In the genomic region with DNA sequence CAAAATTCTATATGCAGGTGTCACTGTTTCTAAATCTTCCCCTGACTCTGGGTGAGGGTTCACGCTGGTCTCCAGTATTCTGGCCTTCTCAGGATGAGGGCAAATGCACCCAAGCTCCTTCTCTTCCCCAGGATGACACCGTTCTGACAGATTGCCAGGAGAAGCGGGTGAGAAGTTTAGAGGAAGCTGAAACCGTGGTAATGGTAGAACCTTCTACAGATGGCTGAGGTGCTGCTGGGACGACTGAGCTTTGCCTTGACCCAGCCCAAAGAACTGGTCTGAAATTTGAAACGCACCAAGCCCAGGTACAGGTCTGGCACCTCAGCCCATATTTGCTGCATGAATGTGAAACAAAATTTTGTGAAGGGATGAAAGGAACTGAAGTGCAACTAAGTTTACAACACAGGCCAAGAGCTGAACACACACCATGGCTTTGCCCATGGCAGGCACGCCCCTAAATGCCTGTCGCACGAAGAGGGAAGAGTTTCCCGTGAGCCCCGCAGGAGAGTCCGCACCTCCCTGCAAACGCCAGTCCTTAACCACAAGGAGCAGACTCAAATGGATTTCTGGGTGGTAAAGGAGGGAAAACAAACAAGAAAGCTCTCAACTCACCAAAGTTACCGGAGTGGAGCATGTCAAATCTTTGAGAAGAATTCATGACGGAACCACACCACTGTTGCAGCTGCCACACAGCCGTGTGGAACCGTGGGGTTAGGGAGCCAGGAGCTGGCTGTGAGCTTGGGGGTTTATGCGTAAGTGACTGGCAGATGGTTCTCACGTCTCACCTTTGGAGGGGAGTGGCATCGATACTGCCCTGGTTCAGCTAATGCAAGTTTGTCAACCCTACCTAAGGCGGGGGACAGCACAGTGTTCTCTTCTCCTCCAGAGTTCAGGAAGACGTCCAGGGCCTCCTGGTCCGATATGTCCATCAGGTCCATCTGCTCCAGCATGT, we compare ENCODE assay signal across 1 cellular context.
TF ChIP-seq lines count a peak whose summit lies in the region.

No MANE protein-coding gene starts in this region.

TF ChIP-seq in GM12878, 131 proteins besides CTCF, POLR2A, EP300 and RAD21 (continued from another document):
- TF ChIP-seq, protein P1, sequence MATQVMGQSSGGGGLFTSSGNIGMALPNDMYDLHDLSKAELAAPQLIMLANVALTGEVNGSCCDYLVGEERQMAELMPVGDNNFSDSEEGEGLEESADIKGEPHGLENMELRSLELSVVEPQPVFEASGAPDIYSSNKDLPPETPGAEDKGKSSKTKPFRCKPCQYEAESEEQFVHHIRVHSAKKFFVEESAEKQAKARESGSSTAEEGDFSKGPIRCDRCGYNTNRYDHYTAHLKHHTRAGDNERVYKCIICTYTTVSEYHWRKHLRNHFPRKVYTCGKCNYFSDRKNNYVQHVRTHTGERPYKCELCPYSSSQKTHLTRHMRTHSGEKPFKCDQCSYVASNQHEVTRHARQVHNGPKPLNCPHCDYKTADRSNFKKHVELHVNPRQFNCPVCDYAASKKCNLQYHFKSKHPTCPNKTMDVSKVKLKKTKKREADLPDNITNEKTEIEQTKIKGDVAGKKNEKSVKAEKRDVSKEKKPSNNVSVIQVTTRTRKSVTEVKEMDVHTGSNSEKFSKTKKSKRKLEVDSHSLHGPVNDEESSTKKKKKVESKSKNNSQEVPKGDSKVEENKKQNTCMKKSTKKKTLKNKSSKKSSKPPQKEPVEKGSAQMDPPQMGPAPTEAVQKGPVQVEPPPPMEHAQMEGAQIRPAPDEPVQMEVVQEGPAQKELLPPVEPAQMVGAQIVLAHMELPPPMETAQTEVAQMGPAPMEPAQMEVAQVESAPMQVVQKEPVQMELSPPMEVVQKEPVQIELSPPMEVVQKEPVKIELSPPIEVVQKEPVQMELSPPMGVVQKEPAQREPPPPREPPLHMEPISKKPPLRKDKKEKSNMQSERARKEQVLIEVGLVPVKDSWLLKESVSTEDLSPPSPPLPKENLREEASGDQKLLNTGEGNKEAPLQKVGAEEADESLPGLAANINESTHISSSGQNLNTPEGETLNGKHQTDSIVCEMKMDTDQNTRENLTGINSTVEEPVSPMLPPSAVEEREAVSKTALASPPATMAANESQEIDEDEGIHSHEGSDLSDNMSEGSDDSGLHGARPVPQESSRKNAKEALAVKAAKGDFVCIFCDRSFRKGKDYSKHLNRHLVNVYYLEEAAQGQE (IDR thresholded peaks at IDR 0.05; ENCODE audit: low read depth, low read length) = no peak
- TF ChIP-seq NFXL1 (IDR thresholded peaks at IDR 0.05; ENCODE audit: borderline replicate concordance) = no peak
TF ChIP-seq in GM12878: peak in this region for 2.
